ENCODE assay signal across 5 cellular contexts in genomic region chr17:62413090-62413489, GRCh38. TPM values are rescaled to one million over a fixed set of nuclear protein-coding genes. Genes with fewer than 3 reads are reported as not detected.
"Had no signal": no experiment of that assay in that cellular context is flagged by ENCODE, and none has a peak within 500 bp of the region (broad histone marks: within the 10 kb centered on the region; RNA-seq: fewer than 3 reads in every experiment).

No MANE protein-coding gene starts in this region.

RNA-seq across cellular contexts. Expression of gene EFCAB3, which starts 32.7 kb away (rescaled TPM):
- polyA plus RNA-seq: endothelial cell of umbilical vein, fibroblast of lung, foreskin keratinocyte, heart left ventricle, heart right ventricle had no signal
